8 cellular contexts compared by ENCODE assay signal in genomic region chr14:80491131-80491530, GRCh38.
DNase-seq lines count a peak whose midpoint lies in the region; ATAC-seq, FAIRE-seq and TF ChIP-seq lines count a peak whose summit lies in the region.

No MANE protein-coding gene starts in this region.

- H3K9me1 ChIP-seq in endothelial cell of umbilical vein (replicated peaks; ENCODE audit: control insufficient read depth, extremely low read depth, insufficient read depth, low read length) = no peaks in the 10 kb centered on the region

- no TSS peak for BruUV-seq in endothelial cell of umbilical vein (replicated peaks; lab: Mats Ljungman, UMichigan)

- TF ChIP-seq POLR2A in endothelial cell of umbilical vein (IDR thresholded peaks at IDR 0.05; ENCODE audit: low read depth, low read length) (no peak), testis (IDR thresholded peaks at IDR 0.05) (no peak)

- ATAC-seq in GM19455 (IDR thresholded peaks at IDR 0.05; ENCODE audit: unreplicated experiment) (peak; percentile 86), HG03565 (IDR thresholded peaks at IDR 0.05; ENCODE audit: unreplicated experiment) (peak; percentile 87)

- dilution Hi-C loops in endothelial cell of umbilical vein (cut with MboI; ENCODE audit: extremely low pct_ligation_motif_present, low sequenced_read_pairs) = no loop called here

- H3K9ac ChIP-seq in endothelial cell of umbilical vein (replicated peaks; ENCODE audit: extremely low read depth, insufficient read depth, low read length) = no peak overlapping the region

- no peaks in the 10 kb centered on the region for H3K27me3 ChIP-seq in endothelial cell of umbilical vein (ENCODE audit: control insufficient read depth in 2 of 2, insufficient read depth in 2 of 2, low read length in 2 of 2)
- no peaks in the 10 kb centered on the region for H3K27me3 ChIP-seq in testis
- H3K27me3 ChIP-seq in effector memory CD4-positive, alpha-beta T cell (replicated peaks; ENCODE audit: control insufficient read depth, insufficient read depth, low read length, poor library complexity, severe bottlenecking) = no peaks in the 10 kb centered on the region

- no peaks in the 10 kb centered on the region for H3K36me3 ChIP-seq in endothelial cell of umbilical vein (ENCODE audit: control insufficient read depth in 2 of 2, extremely low read depth in 1 of 2, insufficient read depth in 2 of 2, low read length in 2 of 2)
- no peaks in the 10 kb centered on the region for H3K36me3 ChIP-seq in testis (ENCODE audit: low read depth, missing control alignments)
- H3K36me3 ChIP-seq in effector memory CD4-positive, alpha-beta T cell (ENCODE audit: control insufficient read depth, insufficient read depth, low read length) = no peaks in the 10 kb centered on the region

- POLR2A ChIA-PET in endothelial cell of umbilical vein (lab: Charles Lee) = no interaction called here

- 42 to 44% methylated on average over 4 of the region's 4 CpGs for WGBS in testis, 2 donors

- intact Hi-C loops in endothelial cell of umbilical vein (cut with micrococcal nuclease) = no loop called here
- intact Hi-C loops in testis (cut with DNase I; ENCODE audit: low total_unique reads) = no loop called here

- FAIRE-seq in endothelial cell of umbilical vein (lab: Jason Lieb, UNC) = no peak

- no peak overlapping the region for H3K4me2 ChIP-seq in endothelial cell of umbilical vein (ENCODE audit: insufficient read depth, low read length)

- no peaks in the 10 kb centered on the region for H3K79me2 ChIP-seq in endothelial cell of umbilical vein (ENCODE audit: control insufficient read depth, insufficient read depth, low read length)

- H4K20me1 ChIP-seq in endothelial cell of umbilical vein (replicated peaks; ENCODE audit: control insufficient read depth, extremely low read depth, insufficient read depth, low read length) = no peaks in the 10 kb centered on the region

- CTCF ChIA-PET in endothelial cell of umbilical vein (lab: Charles Lee) = interaction anchor here (1.4 kb wide), 1 partner anchor 67 kb away, joined by 3 read pairs; no protein-coding TSS in a partner anchor

- H3K4me3 ChIP-seq in endothelial cell of umbilical vein (replicated peaks in 1 of 3; ENCODE audit: insufficient read depth in 1 of 3, low read depth in 1 of 3, low read length in 3 of 3) (no peak overlapping the region), testis (no peak overlapping the region)
- no peak overlapping the region for H3K4me3 ChIP-seq in effector memory CD4-positive, alpha-beta T cell (ENCODE audit: insufficient read depth, low read depth, low read length, poor library complexity, severe bottlenecking)

- H3K4me1 ChIP-seq in endothelial cell of umbilical vein (ENCODE audit: control insufficient read depth, extremely low read depth, insufficient read depth, low read length) (no peaks in the 10 kb centered on the region), testis (peaks cover 18% of the 10 kb centered on the region)
- no peaks in the 10 kb centered on the region for H3K4me1 ChIP-seq in effector memory CD4-positive, alpha-beta T cell (ENCODE audit: control insufficient read depth, insufficient read depth, low read length, poor library complexity, severe bottlenecking)

- H3K9me3 ChIP-seq in endothelial cell of umbilical vein (replicated peaks; ENCODE audit: control insufficient read depth, insufficient read depth, low read length) (no peaks in the 10 kb centered on the region), testis (no peaks in the 10 kb centered on the region)
- no peaks in the 10 kb centered on the region for H3K9me3 ChIP-seq in effector memory CD4-positive, alpha-beta T cell (ENCODE audit: control insufficient read depth, low read length)

- DNase-seq in AG08396 (ENCODE audit: low spot score) (peak; percentile 47), endothelial cell of umbilical vein (ENCODE audit: low read depth, low spot score) (peak; percentile 5), testis (peak; percentile 73), NCI-H1048 (lab: John Stamatoyannopoulos, UW) (no peak)
- DNase-seq in effector memory CD4-positive, alpha-beta T cell = no peak
- DNase-seq in effector CD4-positive, alpha-beta T cell = no peak

- TF ChIP-seq CTCF in endothelial cell of umbilical vein (IDR thresholded peaks at IDR 0.05; ENCODE audit: extremely low read depth in 1 of 2, insufficient read depth in 1 of 2, low read depth in 1 of 2, low read length in 2 of 2) = no peak
- TF ChIP-seq CTCF in testis (IDR thresholded peaks at IDR 0.05) = no peak

- H2AFZ ChIP-seq in endothelial cell of umbilical vein (ENCODE audit: low read depth, low read length) = no peak overlapping the region

- H3K27ac ChIP-seq in endothelial cell of umbilical vein (ENCODE audit: insufficient read depth, low read depth, low read length) = no peak overlapping the region
- H3K27ac ChIP-seq in testis = peak overlapping the region in 1 of 2 donors; percentile 68
- no peak overlapping the region for H3K27ac ChIP-seq in effector memory CD4-positive, alpha-beta T cell (ENCODE audit: insufficient read depth, low read length, poor library complexity, severe bottlenecking)

TF ChIP-seq in endothelial cell of umbilical vein, 7 proteins besides CTCF, POLR2A, EP300 and RAD21:
- no peak for TF ChIP-seq POLR2AphosphoS5 (IDR thresholded peaks at IDR 0.05; ENCODE audit: insufficient read depth, low read depth, low read length)
- no peak for TF ChIP-seq EZH2 (IDR thresholded peaks at IDR 0.05; ENCODE audit: borderline replicate concordance, low read depth, low read length, severe bottlenecking)
- TF ChIP-seq MAX (IDR thresholded peaks at IDR 0.05; ENCODE audit: insufficient read depth, insufficient read length) = no peak
- no peak for TF ChIP-seq FOS (IDR thresholded peaks at IDR 0.05; ENCODE audit: borderline replicate concordance, insufficient read depth, low read length)
- no peak for TF ChIP-seq GATA2 (IDR thresholded peaks at IDR 0.05; ENCODE audit: insufficient read depth, insufficient read length, low read depth, low read length)
- no peak for TF ChIP-seq JUN (IDR thresholded peaks at IDR 0.05; ENCODE audit: borderline replicate concordance, insufficient read depth, insufficient read length, low read depth)
- no peak for TF ChIP-seq MYC (IDR thresholded peaks at IDR 0.05; ENCODE audit: low read depth, low read length)

Comparison
In these comparisons a context has a peak if more than half of its experiments do, and no peak if none do; other contexts are left out.
1. DNase-seq: peak in AG08396 (single experiment), endothelial cell of umbilical vein (single experiment) and testis (single experiment); none in NCI-H1048 (single experiment), effector memory CD4-positive, alpha-beta T cell (0 of 3) and effector CD4-positive, alpha-beta T cell (single experiment).